8 cellular contexts compared by ENCODE assay signal in the genomic region with DNA sequence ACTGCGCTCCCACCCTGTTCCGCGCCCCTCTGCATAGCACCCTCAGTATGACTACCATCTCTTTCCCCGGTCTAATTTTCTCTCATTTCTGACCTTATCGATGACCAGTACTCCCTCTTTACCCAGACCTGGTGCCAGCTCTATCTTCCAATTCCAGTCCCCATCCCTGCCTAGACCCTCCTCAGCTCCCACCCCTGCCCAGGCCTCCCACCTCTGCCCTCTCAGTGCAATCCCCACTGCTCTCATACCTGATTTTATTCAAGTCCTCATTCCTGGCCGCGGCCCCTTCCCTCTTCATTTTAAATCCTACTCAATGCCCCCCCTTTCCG. TPM values are rescaled to one million over a fixed set of nuclear protein-coding genes. Genes with fewer than 3 reads are reported as not detected.
DNase-seq lines count a peak whose midpoint lies in the region; ATAC-seq and TF ChIP-seq lines count a peak whose summit lies in the region.

No MANE protein-coding gene starts in this region.

- H3K36me3 Mint-ChIP-seq in T-helper 1 cell treated with Interleukin-12 subunit alpha and Interleukin-12 subunit beta and Interleukin-4 antibody, amounts not matched to agents 30 μg/mL and 1 μg/mL, for 36 hours (ENCODE audit: low read depth) = peaks cover 14% of the 10 kb centered on the region
- no peaks in the 10 kb centered on the region for H3K36me3 Mint-ChIP-seq in progenitor cell of endocrine pancreas (ENCODE audit: insufficient read depth)

- H3K4me3 Mint-ChIP-seq in T-helper 1 cell treated with Interleukin-12 subunit alpha and Interleukin-12 subunit beta and Interleukin-4 antibody, amounts not matched to agents 30 μg/mL and 1 μg/mL, for 36 hours = peak overlapping the region; percentile 97
- H3K4me3 Mint-ChIP-seq in progenitor cell of endocrine pancreas (ENCODE audit: low read depth) = peak overlapping the region; percentile 81

- H3K4me1 Mint-ChIP-seq in T-helper 1 cell treated with Interleukin-12 subunit alpha and Interleukin-12 subunit beta and Interleukin-4 antibody, amounts not matched to agents 30 μg/mL and 1 μg/mL, for 36 hours (ENCODE audit: low read depth) = peaks cover 59% of the 10 kb centered on the region
- peaks cover 50% of the 10 kb centered on the region for H3K4me1 Mint-ChIP-seq in progenitor cell of endocrine pancreas (ENCODE audit: low read depth)

- DNase-seq in GM12864 (ENCODE audit: low read depth) = no peak
- DNase-seq in epithelial cell of esophagus (ENCODE audit: low read depth) = no peak
- no peak for DNase-seq in progenitor cell of endocrine pancreas (ENCODE audit: low spot score, unreplicated experiment)
- DNase-seq in EL = no peak

- H3K9me3 Mint-ChIP-seq in T-helper 1 cell treated with Interleukin-12 subunit alpha and Interleukin-12 subunit beta and Interleukin-4 antibody, amounts not matched to agents 30 μg/mL and 1 μg/mL, for 36 hours = no peaks in the 10 kb centered on the region
- no peaks in the 10 kb centered on the region for H3K9me3 Mint-ChIP-seq in progenitor cell of endocrine pancreas (ENCODE audit: low read depth)

- no peak for ATAC-seq in GM19395 (IDR thresholded peaks at IDR 0.05; ENCODE audit: unreplicated experiment)
- ATAC-seq in HG03139 (IDR thresholded peaks at IDR 0.05; ENCODE audit: unreplicated experiment) = no peak
- no peak for ATAC-seq in GM19035 (IDR thresholded peaks at IDR 0.05; ENCODE audit: unreplicated experiment)

- peak overlapping the region; percentile 73 for H3K27ac Mint-ChIP-seq in T-helper 1 cell treated with Interleukin-12 subunit alpha and Interleukin-12 subunit beta and Interleukin-4 antibody, amounts not matched to agents 30 μg/mL and 1 μg/mL, for 36 hours
- peak overlapping the region; percentile 95 for H3K27ac Mint-ChIP-seq in progenitor cell of endocrine pancreas

- H3K27me3 Mint-ChIP-seq in T-helper 1 cell treated with Interleukin-12 subunit alpha and Interleukin-12 subunit beta and Interleukin-4 antibody, amounts not matched to agents 30 μg/mL and 1 μg/mL, for 36 hours (ENCODE audit: low read depth) = no peaks in the 10 kb centered on the region
- H3K27me3 Mint-ChIP-seq in progenitor cell of endocrine pancreas = no peaks in the 10 kb centered on the region

- peak overlapping the region; percentile 98 for H3K4me3 ChIP-seq in GM12864 (ENCODE audit: low read depth, low read length)
- peak overlapping the region; percentile 78 for H3K4me3 ChIP-seq in epithelial cell of esophagus (ENCODE audit: low read length)

- no peak for TF ChIP-seq CTCF in GM12864 (IDR thresholded peaks at IDR 0.05; ENCODE audit: low read depth, low read length, missing control alignments)
- TF ChIP-seq CTCF in epithelial cell of esophagus (IDR thresholded peaks at IDR 0.05; ENCODE audit: insufficient read depth, low read depth, low read length, missing control alignments) = no peak
- TF ChIP-seq CTCF in progenitor cell of endocrine pancreas (IDR thresholded peaks at IDR 0.05; ENCODE audit: unreplicated experiment) = no peak

RNA-seq across cellular contexts. Expression of a gene that starts 1.3 kb away (rescaled TPM):
- total RNA-seq in progenitor cell of endocrine pancreas = 57.1 and 61.0 TPM in 2 replicates
